In the genomic region with DNA sequence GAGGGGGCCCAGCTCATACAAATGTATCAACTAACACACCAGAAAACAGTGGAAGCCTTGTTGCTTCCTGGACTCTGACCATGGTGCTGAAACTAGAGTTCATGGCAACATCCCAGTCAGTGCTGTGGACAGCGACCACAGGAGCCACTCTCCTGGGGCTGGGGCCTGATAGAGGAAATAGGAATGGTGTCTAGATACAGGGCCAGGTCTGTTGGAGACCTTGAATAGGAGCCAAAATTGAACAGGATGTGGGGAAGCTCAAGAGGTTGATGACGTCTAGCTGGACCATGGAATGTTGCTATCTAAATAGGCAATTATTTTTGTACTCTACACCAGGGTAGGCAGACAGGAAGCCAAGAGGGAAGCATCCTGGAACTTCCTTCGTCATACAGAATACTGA, we compare ENCODE assay signal across 13 cellular contexts. TPM values are rescaled to one million over a fixed set of nuclear protein-coding genes. Genes with fewer than 3 reads are reported as not detected.
DNase-seq lines count a peak whose midpoint lies in the region; ATAC-seq and TF ChIP-seq lines count a peak whose summit lies in the region.
"Had no signal": no experiment of that assay in that cellular context is flagged by ENCODE, and none has a peak within 500 bp of the region (broad histone marks: within the 10 kb centered on the region; RNA-seq: fewer than 3 reads in every experiment).

No MANE protein-coding gene starts in this region.

- no peaks in the 10 kb centered on the region for H3K36me3 Mint-ChIP-seq in nephron progenitor cell (ENCODE audit: low read depth)
- H3K36me3 Mint-ChIP-seq: brain had no signal

- H3K9me3 Mint-ChIP-seq in nephron progenitor cell: peaks cover 70% of the 10 kb centered on the region
- H3K9me3 Mint-ChIP-seq: activated B cell treated with CpG ODN at 0.5 μM for 24 hours had no signal

- no peaks in the 10 kb centered on the region for H3K27me3 ChIP-seq in adipocyte (replicated peaks; ENCODE audit: control insufficient read depth, insufficient read depth, low read length)

- no peaks in the 10 kb centered on the region for H3K4me1 Mint-ChIP-seq in nephron progenitor cell
- H3K4me1 Mint-ChIP-seq: activated B cell treated with CpG ODN at 0.5 μM for 24 hours, brain had no signal

- H3K4me1 ChIP-seq in adipocyte (ENCODE audit: control insufficient read depth, insufficient read depth, low read length): no peaks in the 10 kb centered on the region
- H3K4me1 ChIP-seq: heart right ventricle had no signal

- intact Hi-C loops in Right ventricle myocardium superior (cut with DNase I): no loop called here

- H3K9ac ChIP-seq in adipocyte (ENCODE audit: low read length): no peak overlapping the region

- ATAC-seq in GM18498 (IDR thresholded peaks at IDR 0.05; ENCODE audit: unreplicated experiment): no peak
- no peak for ATAC-seq in GM18861 (IDR thresholded peaks at IDR 0.05; ENCODE audit: unreplicated experiment)
- no peak for ATAC-seq in Right ventricle myocardium superior (ENCODE audit: poor library complexity)

- no peak for TF ChIP-seq CTCF in nephron progenitor cell (IDR thresholded peaks at IDR 0.05)

- H3K4me3 Mint-ChIP-seq in nephron progenitor cell: no peak overlapping the region
- H3K4me3 Mint-ChIP-seq: activated B cell treated with CpG ODN at 0.5 μM for 24 hours, brain had no signal

- no peaks in the 10 kb centered on the region for H3K9me3 ChIP-seq in adipocyte (ENCODE audit: control insufficient read depth, low read length)
- H3K9me3 ChIP-seq: heart right ventricle had no signal

- no peak overlapping the region for H3K4me3 ChIP-seq in adipocyte (ENCODE audit: low read length)
- H3K4me3 ChIP-seq: heart right ventricle had no signal

- DNase-seq in activated CD4-positive, alpha-beta T cell treated with anti-CD3 and anti-CD28 coated beads for 48 hours: peak; percentile 10
- no peak for DNase-seq in activated CD4-positive, alpha-beta T cell treated with anti-CD3 and anti-CD28 coated beads, Interleukin-2, amount 50 U/mL, for 48 hours
- peak; percentile 52 for DNase-seq in NCI-H2029 treated with DMSO at 0.1 percent for 48 hours (lab: John Stamatoyannopoulos, UW)
- peak; percentile 8 for DNase-seq in adipocyte (ENCODE audit: low read depth)
- DNase-seq in nephron progenitor cell: peak; percentile 18
- no peak for DNase-seq in Right ventricle myocardium superior
- DNase-seq: activated B cell treated with CpG ODN at 0.5 μM for 24 hours, NCI-H1105 treated with DMSO at 0.1 percent for 48 hours, nucleus accumbens had no signal

- no peak overlapping the region for H3K27ac Mint-ChIP-seq in nephron progenitor cell
- H3K27ac Mint-ChIP-seq: activated B cell treated with CpG ODN at 0.5 μM for 24 hours, brain had no signal

- no peaks in the 10 kb centered on the region for H3K36me3 ChIP-seq in adipocyte (ENCODE audit: control insufficient read depth, insufficient read depth, low read length, severe bottlenecking)
- H3K36me3 ChIP-seq: heart right ventricle had no signal

- H3K27me3 Mint-ChIP-seq in nephron progenitor cell (ENCODE audit: low read depth, poor library complexity): peaks cover 2% of the 10 kb centered on the region
- H3K27me3 Mint-ChIP-seq: brain had no signal

RNA-seq across cellular contexts. Expression of gene LILRB4, which starts 21.8 kb away (rescaled TPM):
- total RNA-seq in Right ventricle myocardium superior: 3.8 TPM

RNA-seq across cellular contexts. Expression of gene KIR3DL3, which starts 39.7 kb away (rescaled TPM):
- total RNA-seq in Right ventricle myocardium superior: not detected
- total RNA-seq: activated B cell treated with CpG ODN at 0.5 μM for 24 hours, heart right ventricle had no signal

RNA-seq across cellular contexts. Expression of gene KIR2DL3, which starts 53.8 kb away (rescaled TPM):
- not detected for total RNA-seq in Right ventricle myocardium superior
- total RNA-seq: activated B cell treated with CpG ODN at 0.5 μM for 24 hours had no signal

RNA-seq across cellular contexts. Expression of gene LILRB1, which starts 54.3 kb away (rescaled TPM):
- total RNA-seq in Right ventricle myocardium superior: 1.7 TPM

Comparison
In these comparisons a context has a peak if more than half of its experiments do, and no peak if none do; other contexts are left out.
1. DNase-seq: peak in activated CD4-positive, alpha-beta T cell treated with anti-CD3 and anti-CD28 coated beads for 48 hours (single experiment), NCI-H2029 treated with DMSO at 0.1 percent for 48 hours (single experiment), adipocyte (single experiment) and nephron progenitor cell (single experiment); none in activated CD4-positive, alpha-beta T cell treated with anti-CD3 and anti-CD28 coated beads, Interleukin-2, amount 50 U/mL, for 48 hours (0 of 2) and Right ventricle myocardium superior (single experiment).